Comparison of ENCODE assay signal across 13 cellular contexts in the genomic region with DNA sequence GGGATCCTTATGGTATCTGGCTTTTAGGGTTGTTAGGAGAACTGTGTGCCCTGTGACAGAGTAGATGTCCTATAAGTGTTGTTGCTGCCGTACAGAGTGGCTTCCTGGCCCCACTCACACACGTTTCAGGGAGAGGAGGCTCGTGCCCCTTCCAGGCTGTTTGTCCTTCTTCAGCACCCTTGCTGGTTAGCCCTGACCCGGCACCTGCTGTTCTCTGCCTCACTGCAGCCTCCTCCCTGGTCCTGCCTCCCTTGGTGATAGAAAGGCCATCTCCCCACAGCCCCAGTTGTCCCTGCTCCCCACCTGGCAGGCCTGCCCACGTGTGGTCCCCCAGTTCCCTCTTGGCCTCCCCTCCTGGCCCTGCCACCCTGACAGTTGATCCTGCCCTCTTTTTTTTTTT. TPM values are rescaled to one million over a fixed set of nuclear protein-coding genes. Genes with fewer than 3 reads are reported as not detected.
A peak's percentile ranks its signal among the peaks of the same experiment; 100 is the strongest.
DNase-seq lines count a peak whose midpoint lies in the region; ATAC-seq and TF ChIP-seq lines count a peak whose summit lies in the region.
"Had no signal": no experiment of that assay in that cellular context is flagged by ENCODE, and none has a peak within 500 bp of the region (broad histone marks: within the 10 kb centered on the region; RNA-seq: fewer than 3 reads in every experiment).

No MANE protein-coding gene starts in this region.

- no peak overlapping the region for H3K4ac ChIP-seq in IMR-90 (ENCODE audit: low read depth, low read length)

- H3K23ac ChIP-seq in IMR-90 (ENCODE audit: low read depth, low read length) = peak overlapping the region; percentile 32; the same call in 1 of the 2 replicates

- 80% methylated on average over 2 of the region's 5 CpGs; no CpG with 5 or more reads in 1 of the 2 experiments for WGBS in IMR-90 (ENCODE audit: extremely low coverage in 2 of 2, insufficient read length in 1 of 2), 2 experiments

- peaks cover 27% of the 10 kb centered on the region for H3K9me1 ChIP-seq in IMR-90 (ENCODE audit: insufficient read depth, low read length)

- CTCF ChIA-PET in Calu3 (lab: Charles Lee) (no interaction called here), IMR-90 (lab: Yijun Ruan, JAX) (no interaction called here)

- H3K79me2 ChIP-seq in osteoblast (ENCODE audit: insufficient read depth, low read length) = peaks cover 73% of the 10 kb centered on the region

- H3K36me3 ChIP-seq in IMR-90 (ENCODE audit: control insufficient read depth, insufficient read depth, low read length) = no peaks in the 10 kb centered on the region
- H3K36me3 ChIP-seq in duodenal mucosa (ENCODE audit: control insufficient read depth in 1 of 2, insufficient read depth in 2 of 2, low read length in 2 of 2) = no peaks in the 10 kb centered on the region
- H3K36me3 ChIP-seq in osteoblast (ENCODE audit: insufficient read depth, low read length) = peaks cover 3% of the 10 kb centered on the region
- H3K36me3 ChIP-seq: sigmoid colon had no signal

- BruUV-seq in Calu3 (replicated peaks; lab: Mats Ljungman, UMichigan) = no TSS peak
- no TSS peak for BruUV-seq in IMR-90 (replicated peaks; lab: Mats Ljungman, UMichigan)

- H2AFZ ChIP-seq in IMR-90 (replicated peaks; ENCODE audit: low read length, poor library complexity) (no peak overlapping the region), osteoblast (ENCODE audit: low read length) (no peak overlapping the region)

- H4K20me1 ChIP-seq in IMR-90 (ENCODE audit: insufficient read depth, low read length) = peaks cover 65% of the 10 kb centered on the region
- peaks cover 55% of the 10 kb centered on the region for H4K20me1 ChIP-seq in osteoblast (ENCODE audit: insufficient read depth, low read length)

- peaks cover 46% of the 10 kb centered on the region for H3K36me3 Mint-ChIP-seq in Calu3 (ENCODE audit: insufficient read depth, unreplicated experiment)
- no peaks in the 10 kb centered on the region for H3K36me3 Mint-ChIP-seq in activated T-cell treated with anti-CD3 and anti-CD28 coated beads, Interleukin-2, amount 50 U/mL, for 24 hours (ENCODE audit: low read depth)

- no peak for DNase-seq in Calu3
- no peak for DNase-seq in IMR-90
- DNase-seq in osteoblast (ENCODE audit: insufficient read length, low spot score, missing footprints) = peak; percentile 51
- DNase-seq in SIG-M5 treated with dmso at 0.1 percent for 504 hours (lab: John Stamatoyannopoulos, UW; ENCODE audit: unreplicated experiment) = no peak
- no peak for DNase-seq in left lobe of liver (ENCODE audit: low spot score)
- DNase-seq in activated T-cell treated with anti-CD3 and anti-CD28 coated beads, Interleukin-2, amount 50 U/mL, for 24 hours = no peak
- DNase-seq: activated CD4-positive, alpha-beta T cell treated with anti-CD3 and anti-CD28 coated beads for 48 hours; activated T-cell treated with anti-CD3 and anti-CD28 coated beads, Interleukin-2, amount 50 U/mL, for 1 hour; aorta; foreskin keratinocyte; sigmoid colon; stimulated activated naive CD8-positive, alpha-beta T cell treated with anti-CD3 and anti-CD28 coated beads, Interleukin-15, Interleukin-2, amounts not matched to agents 100 U/mL and 50 U/mL, for 24 hours had no signal

- peaks cover 0 to 80% of the 10 kb centered on the region in 2 experiments for H3K79me1 ChIP-seq in IMR-90 (ENCODE audit: low read depth in 1 of 2, low read length in 2 of 2)

- peaks cover 65% of the 10 kb centered on the region for H3K4me1 Mint-ChIP-seq in Calu3 (ENCODE audit: low read depth, unreplicated experiment)
- H3K4me1 Mint-ChIP-seq in activated T-cell treated with anti-CD3 and anti-CD28 coated beads, Interleukin-2, amount 50 U/mL, for 24 hours (ENCODE audit: low read depth) = peaks cover 12% of the 10 kb centered on the region

- no peak overlapping the region for H4K91ac ChIP-seq in IMR-90 (ENCODE audit: insufficient read depth, low read depth, low read length)

- no peak overlapping the region for H2BK15ac ChIP-seq in IMR-90 (ENCODE audit: low read depth, low read length)

- intact Hi-C loops in Calu3 (cut with micrococcal nuclease; ENCODE audit: unreplicated experiment) (loop anchor here (10.0 kb wide), 1 partner anchor 63 kb away; no protein-coding TSS in a partner anchor), IMR-90 (cut with micrococcal nuclease) (loop anchor here (2.0 to 5.0 kb wide), 2 partner anchors 37 to 84 kb away; a partner anchor contains a TSS)

- no peak overlapping the region for H2AK5ac ChIP-seq in IMR-90 (ENCODE audit: low read depth, low read length)

- POLR2A ChIA-PET in IMR-90 (lab: Charles Lee; ENCODE audit: unreplicated experiment) = no interaction called here

- no peak overlapping the region for H3K18ac ChIP-seq in IMR-90 (ENCODE audit: low read depth, low read length)

- no peak overlapping the region for H2BK120ac ChIP-seq in IMR-90 (ENCODE audit: low read depth, low read length)

- TF ChIP-seq CTCF in Calu3 (IDR thresholded peaks at IDR 0.05; ENCODE audit: unreplicated experiment) (no peak), IMR-90 (conservative IDR thresholded peaks at IDR 0.05; ENCODE audit: low read depth, low read length) (no peak), osteoblast (IDR thresholded peaks at IDR 0.05; ENCODE audit: extremely low read depth, low read depth, low read length) (no peak)

- H3K27me3 Mint-ChIP-seq in Calu3 (ENCODE audit: unreplicated experiment) = no peaks in the 10 kb centered on the region
- H3K27me3 Mint-ChIP-seq in activated T-cell treated with anti-CD3 and anti-CD28 coated beads, Interleukin-2, amount 50 U/mL, for 24 hours = peaks cover 27% of the 10 kb centered on the region

- no peaks in the 10 kb centered on the region for H3K9me3 ChIP-seq in IMR-90 (ENCODE audit: control insufficient read depth, insufficient read depth, low read length)
- H3K9me3 ChIP-seq in duodenal mucosa (ENCODE audit: control insufficient read depth in 1 of 2, low read length in 2 of 2) = no peaks in the 10 kb centered on the region
- no peaks in the 10 kb centered on the region for H3K9me3 ChIP-seq in osteoblast (ENCODE audit: low read depth, low read length)
- H3K9me3 ChIP-seq: sigmoid colon had no signal

- H4K8ac ChIP-seq in IMR-90 (ENCODE audit: low read depth in 2 of 2, low read length in 2 of 2) = no peak overlapping the region

- no peak for TF ChIP-seq POLR2A in IMR-90 (IDR thresholded peaks at IDR 0.05; ENCODE audit: low read depth, low read length)

- no peak overlapping the region for H3K14ac ChIP-seq in IMR-90 (replicated peaks; ENCODE audit: low read depth, low read length)

- H3K9ac ChIP-seq in IMR-90 (ENCODE audit: low read depth, low read length) (no peak overlapping the region), duodenal mucosa (ENCODE audit: low read depth in 1 of 2, low read length in 2 of 2) (peak overlapping the region in 1 of 2 donors; percentile 48)

- H3K4me2 ChIP-seq in IMR-90 (ENCODE audit: low read depth, low read length) = peak overlapping the region; percentile 8; the same call in 1 of the 2 replicates
- no peak overlapping the region for H3K4me2 ChIP-seq in osteoblast (ENCODE audit: insufficient read depth, low read length)

- ATAC-seq in IMR-90 (ENCODE audit: low read depth) = no peak
- no peak for ATAC-seq in left lobe of liver
- ATAC-seq: foreskin keratinocyte; stimulated activated naive CD8-positive, alpha-beta T cell treated with anti-CD3 and anti-CD28 coated beads, Interleukin-15, Interleukin-2, amounts not matched to agents 100 U/mL and 50 U/mL, for 24 hours had no signal

- no peaks in the 10 kb centered on the region for H3K9me3 Mint-ChIP-seq in Calu3 (ENCODE audit: low read depth, unreplicated experiment)
- H3K9me3 Mint-ChIP-seq in activated T-cell treated with anti-CD3 and anti-CD28 coated beads, Interleukin-2, amount 50 U/mL, for 24 hours = no peaks in the 10 kb centered on the region

- H3K56ac ChIP-seq in IMR-90 (ENCODE audit: extremely low read depth, insufficient read depth, low read length) = no peak overlapping the region

- no peak overlapping the region for H3K27ac ChIP-seq in IMR-90 (ENCODE audit: insufficient read depth, low read length)
- H3K27ac ChIP-seq in duodenal mucosa (ENCODE audit: low read depth, low read length) = peak overlapping the region; percentile 15
- H3K27ac ChIP-seq in osteoblast (ENCODE audit: low read depth, low read length) = no peak overlapping the region
- H3K27ac ChIP-seq: foreskin keratinocyte had no signal

- H3K4me1 ChIP-seq in IMR-90 (ENCODE audit: control insufficient read depth, insufficient read depth, low read length) (peaks cover 29% of the 10 kb centered on the region), duodenal mucosa (ENCODE audit: control insufficient read depth in 1 of 2, insufficient read depth in 2 of 2, low read length in 2 of 2) (peaks cover 66 to 75% of the 10 kb centered on the region in 2 donors), osteoblast (ENCODE audit: insufficient read depth, low read length) (peaks cover 38% of the 10 kb centered on the region)

- no peak overlapping the region for H4K5ac ChIP-seq in IMR-90 (ENCODE audit: low read depth, low read length)

- H3K4me3 Mint-ChIP-seq in Calu3 (ENCODE audit: low read depth, unreplicated experiment) = peak overlapping the region; percentile 68
- H3K4me3 Mint-ChIP-seq in activated T-cell treated with anti-CD3 and anti-CD28 coated beads, Interleukin-2, amount 50 U/mL, for 24 hours = no peak overlapping the region

- dilution Hi-C loops in IMR-90 (cut with HindIII; ENCODE audit: low sequenced_read_pairs, unreplicated experiment) = no loop called here

- in situ Hi-C loops in IMR-90 (cut with MboI; ENCODE audit: low sequenced_read_pairs) = no loop called here

- H3K4me3 ChIP-seq in IMR-90 (ENCODE audit: insufficient read depth, low read depth, low read length) = no peak overlapping the region
- peak overlapping the region; percentile 22 to 83 for H3K4me3 ChIP-seq in duodenal mucosa (ENCODE audit: low read depth in 1 of 2, low read length in 2 of 2)
- H3K4me3 ChIP-seq in osteoblast (ENCODE audit: insufficient read depth, low read length) = no peak overlapping the region

- no peak for TF ChIP-seq RAD21 in IMR-90 (IDR thresholded peaks at IDR 0.05; ENCODE audit: low read length)

- H3K27ac Mint-ChIP-seq in Calu3 (ENCODE audit: unreplicated experiment) = peak overlapping the region; percentile 17
- H3K27ac Mint-ChIP-seq in activated T-cell treated with anti-CD3 and anti-CD28 coated beads, Interleukin-2, amount 50 U/mL, for 24 hours = no peak overlapping the region

- H2BK5ac ChIP-seq in IMR-90 (ENCODE audit: low read depth, low read length, poor library complexity, severe bottlenecking) = no peak overlapping the region

- H3K27me3 ChIP-seq in IMR-90 (ENCODE audit: control insufficient read depth, insufficient read depth, low read length) (no peaks in the 10 kb centered on the region), duodenal mucosa (ENCODE audit: control insufficient read depth in 1 of 2, insufficient read depth in 2 of 2, low read length in 2 of 2) (no peaks in the 10 kb centered on the region), osteoblast (ENCODE audit: insufficient read depth, low read length) (no peaks in the 10 kb centered on the region)
- H3K27me3 ChIP-seq: foreskin keratinocyte, sigmoid colon had no signal

- peak overlapping the region; percentile 33 for H2AK9ac ChIP-seq in IMR-90 (replicated peaks; ENCODE audit: low read depth, low read length, poor library complexity)

- no peak overlapping the region for H2BK20ac ChIP-seq in IMR-90 (ENCODE audit: low read depth, low read length)

RNA-seq across cellular contexts. Expression of a gene that starts 2.3 kb away (rescaled TPM):
- total RNA-seq in Calu3 (2022) (22.4 and 22.9 TPM in 2 replicates), IMR-90 (2012; rRNA removed) (18.1 and 20.3 TPM in 2 replicates), osteoblast (58.3 and 70.9 TPM in 2 replicates), left lobe of liver (5.4 TPM)
- polyA plus RNA-seq in IMR-90 (2012; rRNA removed) = 20.7 and 23.3 TPM in 2 replicates
- polyA plus RNA-seq in IMR-90 (2012; cell fraction: cytosol; rRNA removed) = 14.7 and 18.2 TPM in 2 replicates
- polyA plus RNA-seq in IMR-90 (2012; cell fraction: nucleus; rRNA removed; ENCODE audit: low replicate concordance) = 16.4 and 26.3 TPM in 2 replicates

RNA-seq across cellular contexts. Expression of a gene that starts 37.3 kb away (rescaled TPM):
- total RNA-seq in Calu3 (2022) (32.5 and 38.6 TPM in 2 replicates), IMR-90 (2012; rRNA removed) (33.9 and 37.8 TPM in 2 replicates), osteoblast (12.3 and 13.0 TPM in 2 replicates), left lobe of liver (11.3 TPM)
- 23.2 and 25.2 TPM in 2 replicates for polyA plus RNA-seq in IMR-90 (2012; rRNA removed)
- 11.9 and 31.1 TPM in 2 replicates for polyA plus RNA-seq in IMR-90 (2012; cell fraction: cytosol; rRNA removed)
- polyA plus RNA-seq in IMR-90 (2012; cell fraction: nucleus; rRNA removed; ENCODE audit: low replicate concordance) = 4.2 and 7.5 TPM in 2 replicates

Comparison
In these comparisons a context has a peak if more than half of its experiments do, and no peak if none do; other contexts are left out.
1. H3K4me3 ChIP-seq: peak in duodenal mucosa (2 of 2); none in IMR-90 (single experiment) and osteoblast (single experiment).